ENCODE assay signal across 23 cellular contexts in the genomic region with DNA sequence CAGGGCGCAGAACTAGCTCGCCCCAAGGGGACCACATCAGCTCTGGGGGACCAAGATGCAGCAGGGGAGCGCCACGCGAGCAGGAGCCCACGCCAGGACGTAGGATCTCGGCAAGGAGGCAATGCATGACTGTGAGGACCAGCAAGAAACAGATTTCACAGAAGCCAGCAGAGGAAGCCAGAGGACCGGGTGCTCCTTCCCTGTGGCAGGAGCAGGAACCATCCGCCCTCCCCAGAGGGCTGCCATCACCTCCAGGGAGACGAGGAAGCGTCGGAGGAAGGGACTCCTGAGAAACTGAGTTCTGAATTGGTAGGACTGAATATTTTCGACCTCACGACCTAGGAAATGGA. TPM values are rescaled to one million over a fixed set of nuclear protein-coding genes. Genes with fewer than 3 reads are reported as not detected.
DNase-seq lines count a peak whose midpoint lies in the region; ATAC-seq, FAIRE-seq and TF ChIP-seq lines count a peak whose summit lies in the region.
"Had no signal": no experiment of that assay in that cellular context is flagged by ENCODE, and none has a peak within 500 bp of the region (broad histone marks: within the 10 kb centered on the region; RNA-seq: fewer than 3 reads in every experiment).

No MANE protein-coding gene starts in this region.

- no peak overlapping the region for H3K9ac ChIP-seq in smooth muscle cell (ENCODE audit: low read depth)

- intact Hi-C loops in ascending aorta (cut with DNase I) (no loop called here), right cardiac atrium (cut with DNase I) (no loop called here), testis (cut with DNase I; ENCODE audit: low total_unique reads) (no loop called here)

- H3K27me3 ChIP-seq in ascending aorta: no peaks in the 10 kb centered on the region
- no peaks in the 10 kb centered on the region for H3K27me3 ChIP-seq in right cardiac atrium (ENCODE audit: control insufficient read depth, insufficient read depth)
- H3K27me3 ChIP-seq in testis: no peaks in the 10 kb centered on the region
- H3K27me3 ChIP-seq in small intestine (ENCODE audit: control insufficient read depth in 2 of 2, insufficient read depth in 2 of 2, low read length in 2 of 2): no peaks in the 10 kb centered on the region
- H3K27me3 ChIP-seq in smooth muscle cell (ENCODE audit: low read depth): no peaks in the 10 kb centered on the region
- H3K27me3 ChIP-seq: MG63 had no signal

- H2AFZ ChIP-seq in smooth muscle cell (ENCODE audit: low read depth): no peak overlapping the region

- H3F3A ChIP-seq in smooth muscle cell (ENCODE audit: low read depth): no peaks in the 10 kb centered on the region

- H3K36me3 ChIP-seq in ascending aorta: no peaks in the 10 kb centered on the region
- no peaks in the 10 kb centered on the region for H3K36me3 ChIP-seq in testis (ENCODE audit: low read depth, missing control alignments)
- H3K36me3 ChIP-seq in small intestine (ENCODE audit: control insufficient read depth in 2 of 2, insufficient read depth in 2 of 2, low read length in 2 of 2): no peaks in the 10 kb centered on the region
- no peaks in the 10 kb centered on the region for H3K36me3 ChIP-seq in smooth muscle cell (ENCODE audit: low read depth)
- H3K36me3 ChIP-seq: MG63 had no signal

- CTCF ChIA-PET in GM10248 (lab: Yijun Ruan, JAX) (interaction anchor here (1.4 kb wide), 1 partner anchor 26 kb away, joined by 3 read pairs; no protein-coding TSS in a partner anchor), HEK293T (lab: Yijun Ruan, JAX) (no interaction called here)

- TF ChIP-seq POLR2A in testis (IDR thresholded peaks at IDR 0.05): no peak

- H3K4me2 ChIP-seq in smooth muscle cell: no peak overlapping the region
- H3K4me2 ChIP-seq: A549 had no signal

- 61% methylated on average over 15 of the region's 15 CpGs for WGBS in right cardiac atrium
- WGBS in testis, 2 donors: 64 to 66% methylated on average over 7 to 15 of the region's 15 CpGs
- WGBS in small intestine, 3 donors: 85 to 89% (median 88%) methylated on average over 15 of the region's 15 CpGs
- 96% methylated on average over 15 of the region's 15 CpGs for WGBS in smooth muscle cell (ENCODE audit: low lambda C conversion rate)

- H3K9me3 ChIP-seq in ascending aorta: no peaks in the 10 kb centered on the region
- no peaks in the 10 kb centered on the region for H3K9me3 ChIP-seq in right cardiac atrium (ENCODE audit: control insufficient read depth, low read length)
- H3K9me3 ChIP-seq in testis: no peaks in the 10 kb centered on the region
- H3K9me3 ChIP-seq in small intestine (ENCODE audit: control insufficient read depth, low read depth): no peaks in the 10 kb centered on the region
- H3K9me3 ChIP-seq in smooth muscle cell (replicated peaks; ENCODE audit: low read depth): no peaks in the 10 kb centered on the region
- H3K9me3 ChIP-seq: A549, MG63 had no signal

- peak; percentile 28 to 50 for ATAC-seq in right cardiac atrium
- ATAC-seq: A549 had no signal

- no peaks in the 10 kb centered on the region for H4K20me1 ChIP-seq in smooth muscle cell (ENCODE audit: low read depth)

- H3K4me3 ChIP-seq in ascending aorta: peak overlapping the region in 1 of 2 donors; percentile 52
- no peak overlapping the region for H3K4me3 ChIP-seq in right cardiac atrium (ENCODE audit: low read length)
- peak overlapping the region in 1 of 2 donors; percentile 35 for H3K4me3 ChIP-seq in testis
- H3K4me3 ChIP-seq in small intestine (ENCODE audit: low read depth in 1 of 2, low read length in 2 of 2): no peak overlapping the region
- no peak overlapping the region for H3K4me3 ChIP-seq in smooth muscle cell
- H3K4me3 ChIP-seq: A549, MG63 had no signal

- TF ChIP-seq CTCF in GM10248 (IDR thresholded peaks at IDR 0.05; ENCODE audit: control extremely low read depth, extremely low read depth, low read depth, missing control alignments): no peak
- no peak for TF ChIP-seq CTCF in ascending aorta (IDR thresholded peaks at IDR 0.05)
- TF ChIP-seq CTCF in testis (IDR thresholded peaks at IDR 0.05): no peak
- no peak for TF ChIP-seq CTCF in smooth muscle cell (IDR thresholded peaks at IDR 0.05; ENCODE audit: borderline replicate concordance, insufficient read depth, poor library complexity, severe bottlenecking)

- peaks cover 3 to 26% of the 10 kb centered on the region in 2 donors for H3K4me1 ChIP-seq in ascending aorta
- no peaks in the 10 kb centered on the region for H3K4me1 ChIP-seq in right cardiac atrium (ENCODE audit: control insufficient read depth, insufficient read depth, low read length)
- peaks cover 25% of the 10 kb centered on the region for H3K4me1 ChIP-seq in testis
- H3K4me1 ChIP-seq in small intestine (ENCODE audit: control insufficient read depth in 2 of 2, insufficient read depth in 1 of 2, low read depth in 1 of 2, low read length in 1 of 2): no peaks in the 10 kb centered on the region
- no peaks in the 10 kb centered on the region for H3K4me1 ChIP-seq in smooth muscle cell (ENCODE audit: low read depth)
- H3K4me1 ChIP-seq: A549 had no signal

- H3K79me2 ChIP-seq in smooth muscle cell (ENCODE audit: low read depth): no peaks in the 10 kb centered on the region

- FAIRE-seq in small intestine (lab: Jason Lieb, UNC): no peak
- FAIRE-seq: A549, GM19239 had no signal

- POLR2A ChIA-PET in GM10248 (lab: Yijun Ruan, JAX): no interaction called here
- POLR2A ChIA-PET in HEK293T (lab: Yijun Ruan, JAX): no interaction called here

- DNase-seq in GM10248 (ENCODE audit: extremely low spot score) (peak; percentile 17), ascending aorta (ENCODE audit: low spot score in 2 of 2) (no peak), right cardiac atrium (peak in 2 of 3 donors; percentile 59 to 77), testis (peak; percentile 22), small intestine (no peak), NCI-H1930 (lab: John Stamatoyannopoulos, UW) (no peak), HEK293T (ENCODE audit: extremely low spot score) (no peak), smooth muscle cell (lab: John Stamatoyannopoulos, UW; ENCODE audit: unreplicated experiment) (no peak)
- DNase-seq: DMS 273 treated with DMSO at 0.1 percent for 48 hours; GDM1; HCEC 1CT; IMR-90; Karpas-422; MG63; NCI-H1092 treated with DMSO at 0.1 percent for 48 hours; NCI-H446; NCI-H69; NK-92 treated with Interleukin-12 subunit alpha and Interleukin-12 subunit beta, amount 100 ng/mL, for 24 hours had no signal

- H3K27ac ChIP-seq in ascending aorta (peak overlapping the region; percentile 74 to 80), right cardiac atrium (ENCODE audit: low read length) (no peak overlapping the region), testis (peak overlapping the region; percentile 60 to 68), small intestine (ENCODE audit: low read depth in 1 of 2, low read length in 1 of 2) (no peak overlapping the region), smooth muscle cell (ENCODE audit: low read depth) (no peak overlapping the region)
- H3K27ac ChIP-seq: A549 had no signal

TF ChIP-seq in HEK293T, 16 proteins besides CTCF, POLR2A, EP300 and RAD21 (continues in another document):
- no peak for TF ChIP-seq LEF1 (IDR thresholded peaks at IDR 0.05; ENCODE audit: borderline replicate concordance)
- no peak for TF ChIP-seq FOXK2 (IDR thresholded peaks at IDR 0.05)
- no peak for TF ChIP-seq FOXM1 (IDR thresholded peaks at IDR 0.05; ENCODE audit: borderline replicate concordance)
- no peak for TF ChIP-seq FOXA1 (IDR thresholded peaks at IDR 0.05)
- no peak for TF ChIP-seq HDGF (IDR thresholded peaks at IDR 0.05; ENCODE audit: borderline replicate concordance)
- no peak for TF ChIP-seq CTBP1 (IDR thresholded peaks at IDR 0.05; ENCODE audit: borderline replicate concordance)
- no peak for TF ChIP-seq SP1 (IDR thresholded peaks at IDR 0.05)
- TF ChIP-seq, protein P1, sequence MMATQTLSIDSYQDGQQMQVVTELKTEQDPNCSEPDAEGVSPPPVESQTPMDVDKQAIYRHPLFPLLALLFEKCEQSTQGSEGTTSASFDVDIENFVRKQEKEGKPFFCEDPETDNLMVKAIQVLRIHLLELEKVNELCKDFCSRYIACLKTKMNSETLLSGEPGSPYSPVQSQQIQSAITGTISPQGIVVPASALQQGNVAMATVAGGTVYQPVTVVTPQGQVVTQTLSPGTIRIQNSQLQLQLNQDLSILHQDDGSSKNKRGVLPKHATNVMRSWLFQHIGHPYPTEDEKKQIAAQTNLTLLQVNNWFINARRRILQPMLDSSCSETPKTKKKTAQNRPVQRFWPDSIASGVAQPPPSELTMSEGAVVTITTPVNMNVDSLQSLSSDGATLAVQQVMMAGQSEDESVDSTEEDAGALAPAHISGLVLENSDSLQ (IDR thresholded peaks at IDR 0.05): no peak
- no peak for TF ChIP-seq ARNT (IDR thresholded peaks at IDR 0.05)
- TF ChIP-seq ELF4 (IDR thresholded peaks at IDR 0.05): no peak
- TF ChIP-seq SUZ12 (IDR thresholded peaks at IDR 0.05): no peak
- TF ChIP-seq BHLHE40 (IDR thresholded peaks at IDR 0.05; ENCODE audit: borderline replicate concordance): no peak
- TF ChIP-seq L3MBTL2 (conservative IDR thresholded peaks at IDR 0.05): no peak
- no peak for TF ChIP-seq NFRKB (IDR thresholded peaks at IDR 0.05)

RNA-seq across cellular contexts. Expression of gene PNLDC1, which starts 37.0 kb away (rescaled TPM):
- total RNA-seq in ascending aorta (not detected), right cardiac atrium (under 1 TPM in 2 of 4 donors, not detected in 2; 0.24 to 0.31 TPM), testis (10 to 100 TPM; 11.4 to 19.9 TPM), smooth muscle cell (not detected in 2 replicates)
- polyA plus RNA-seq in right cardiac atrium (0.43 TPM), testis (ENCODE audit: insufficient read depth, low read depth, low replicate concordance) (31.6 TPM), small intestine (under 1 TPM in 1 of 3 donors, not detected in 2; 0.04 TPM), smooth muscle cell (not detected in 2 replicates)
- total RNA-seq: HT1080, IMR-90, OCI-LY7 had no signal
- polyA plus RNA-seq: CD14-positive monocyte, IMR-90 had no signal

RNA-seq across cellular contexts. Expression of gene MRPL18, which starts 46.8 kb away (rescaled TPM):
- total RNA-seq in ascending aorta: 119 TPM
- total RNA-seq in right cardiac atrium: 10 to 100 TPM; 56.7 to 67.7 (median 63.5) TPM
- 107 TPM for polyA plus RNA-seq in right cardiac atrium
- 10 to 100 TPM; 60.3 to 71.3 TPM for total RNA-seq in testis
- 73.9 TPM for polyA plus RNA-seq in testis (ENCODE audit: insufficient read depth, low read depth, low replicate concordance)
- polyA plus RNA-seq in small intestine: 10 to 100 TPM; 74.8 to 83.3 (median 77.2) TPM
- total RNA-seq in smooth muscle cell: 78.9 and 107 TPM in 2 replicates
- polyA plus RNA-seq in smooth muscle cell: 78.8 and 80.4 TPM in 2 replicates

RNA-seq across cellular contexts. Expression of gene TCP1, which starts 47.7 kb away (rescaled TPM):
- 46.7 TPM for total RNA-seq in ascending aorta
- 100 to 1,000 TPM; 134 to 161 (median 145) TPM for total RNA-seq in right cardiac atrium
- polyA plus RNA-seq in right cardiac atrium: 123 TPM
- total RNA-seq in testis: 100 to 1,000 TPM; 166 to 200 TPM
- 277 TPM for polyA plus RNA-seq in testis (ENCODE audit: insufficient read depth, low read depth, low replicate concordance)
- 100 to 1,000 TPM in 1 of 3 donors, 10 to 100 TPM in 2; 67.8 to 109 (median 70.2) TPM for polyA plus RNA-seq in small intestine
- 132 and 153 TPM in 2 replicates for total RNA-seq in smooth muscle cell
- polyA plus RNA-seq in smooth muscle cell: 124 and 125 TPM in 2 replicates

RNA-seq across cellular contexts. Expression of gene MAS1, which starts 53.7 kb away (rescaled TPM):
- total RNA-seq in ascending aorta (not detected), right cardiac atrium (under 1 TPM in 2 of 4 donors, not detected in 2; 0.03 to 0.06 TPM), testis (under 1 TPM; 0.19 to 0.39 TPM), smooth muscle cell (not detected in 2 replicates)
- polyA plus RNA-seq in right cardiac atrium (0.02 TPM), testis (ENCODE audit: insufficient read depth, low read depth, low replicate concordance) (0.16 TPM), small intestine (not detected), smooth muscle cell (not detected in 2 replicates)
- total RNA-seq: HT1080, IMR-90 had no signal
- polyA plus RNA-seq: A549, CD14-positive monocyte had no signal

Comparison
In these comparisons a context has a peak if more than half of its experiments do, and no peak if none do; other contexts are left out.
1. DNase-seq: peak in GM10248 (single experiment), right cardiac atrium (2 of 3) and testis (single experiment); none in ascending aorta (0 of 2), small intestine (single experiment), NCI-H1930 (0 of 2), HEK293T (single experiment) and smooth muscle cell (single experiment).
2. H3K27ac ChIP-seq: peak in ascending aorta (2 of 2) and testis (2 of 2); none in right cardiac atrium (single experiment), small intestine (0 of 2) and smooth muscle cell (single experiment).
3. RNA of gene PNLDC1, which starts 37.0 kb away (total RNA-seq): 11.4 to 19.9 TPM in testis; 0.24 to 0.31 TPM in right cardiac atrium, not detected in ascending aorta (single experiment) and not detected in smooth muscle cell; every median in the first group is over 4 times any median in the second.